Comparison of ENCODE assay signal across 9 cellular contexts in genomic region chr9:114154597-114155102, GRCh38. TPM values are rescaled to one million over a fixed set of nuclear protein-coding genes. Genes with fewer than 3 reads are reported as not detected.
DNase-seq lines count a peak whose midpoint lies in the region; ATAC-seq and TF ChIP-seq lines count a peak whose summit lies in the region.
"Had no signal": no experiment of that assay in that cellular context is flagged by ENCODE, and none has a peak within 500 bp of the region (broad histone marks: within the 10 kb centered on the region; RNA-seq: fewer than 3 reads in every experiment).

No MANE protein-coding gene starts in this region.

- no peak for TF ChIP-seq CTCF in left ventricle myocardium inferior (IDR thresholded peaks at IDR 0.05; ENCODE audit: borderline replicate concordance)
- TF ChIP-seq CTCF in body of pancreas (IDR thresholded peaks at IDR 0.05): no peak
- no peak for TF ChIP-seq CTCF in upper lobe of right lung (IDR thresholded peaks at IDR 0.05)

- H3K27me3 ChIP-seq in left ventricle myocardium inferior (ENCODE audit: low read depth) (peaks cover 26% of the 10 kb centered on the region), body of pancreas (no peaks in the 10 kb centered on the region), mesenchymal stem cell (ENCODE audit: control insufficient read depth in 1 of 2, insufficient read depth in 1 of 2, low read length in 2 of 2) (peaks cover 8 to 32% of the 10 kb centered on the region in 2 experiments), upper lobe of right lung (peaks cover 20% of the 10 kb centered on the region)

- H3K27ac ChIP-seq in left ventricle myocardium inferior (replicated peaks): no peak overlapping the region
- no peak overlapping the region for H3K27ac ChIP-seq in body of pancreas
- H3K27ac ChIP-seq in mesenchymal stem cell (ENCODE audit: low read length, poor library complexity, severe bottlenecking): no peak overlapping the region
- H3K27ac ChIP-seq in upper lobe of right lung: no peak overlapping the region

- no peak overlapping the region for H3K9ac ChIP-seq in mesenchymal stem cell (ENCODE audit: low read length)

- intact Hi-C loops in left ventricle myocardium inferior (cut with micrococcal nuclease) (loop anchor here (10.0 kb wide), 2 partner anchors 70 to 120 kb away; no protein-coding TSS in a partner anchor), Right ventricle myocardium inferior (cut with DNase I) (loop anchor here (1.0 to 2.0 kb wide), 2 partner anchors 46 to 116 kb away; no protein-coding TSS in a partner anchor), body of pancreas (cut with DNase I) (loop anchor here (5.0 kb wide), 2 partner anchors 62 to 133 kb away; no protein-coding TSS in a partner anchor), upper lobe of right lung (cut with DNase I) (loop anchor here (10.0 kb wide), 1 partner anchor 130 kb away; no protein-coding TSS in a partner anchor)

- peaks cover 2% of the 10 kb centered on the region for H3K79me1 ChIP-seq in mesenchymal stem cell (replicated peaks; ENCODE audit: low read length, poor library complexity, severe bottlenecking)

- H2BK12ac ChIP-seq in mesenchymal stem cell (ENCODE audit: low read length in 2 of 2): no peak overlapping the region

- TF ChIP-seq POLR2A in body of pancreas (IDR thresholded peaks at IDR 0.05): no peak

- H3K4me1 ChIP-seq in left ventricle myocardium inferior (peaks cover 47% of the 10 kb centered on the region), body of pancreas (peaks cover 26% of the 10 kb centered on the region), mesenchymal stem cell (ENCODE audit: control insufficient read depth, insufficient read depth, low read depth, low read length) (peaks cover 33% of the 10 kb centered on the region), upper lobe of right lung (peaks cover 13% of the 10 kb centered on the region)

- 2 to 9% methylated on average over 14 to 23 of the region's 23 CpGs for WGBS in body of pancreas, 2 donors
- WGBS in mesenchymal stem cell: 10% methylated on average over 20 of the region's 23 CpGs

- H3K23ac ChIP-seq in mesenchymal stem cell (ENCODE audit: low read length in 2 of 2): no peak overlapping the region

- ATAC-seq in Right ventricle myocardium inferior (no peak), body of pancreas (peak; percentile 3), upper lobe of right lung (no peak), GM19351 (IDR thresholded peaks at IDR 0.05; ENCODE audit: unreplicated experiment) (no peak), GM21390 (IDR thresholded peaks at IDR 0.05; ENCODE audit: unreplicated experiment) (no peak), HG03175 (IDR thresholded peaks at IDR 0.05; ENCODE audit: unreplicated experiment) (no peak)

- no peaks in the 10 kb centered on the region for H3K9me3 ChIP-seq in left ventricle myocardium inferior (replicated peaks)
- no peaks in the 10 kb centered on the region for H3K9me3 ChIP-seq in body of pancreas
- no peaks in the 10 kb centered on the region for H3K9me3 ChIP-seq in mesenchymal stem cell (ENCODE audit: control insufficient read depth, low read length)
- H3K9me3 ChIP-seq in upper lobe of right lung: no peaks in the 10 kb centered on the region

- no peak overlapping the region for H4K91ac ChIP-seq in mesenchymal stem cell (ENCODE audit: low read length)

- no peak overlapping the region for H2AFZ ChIP-seq in mesenchymal stem cell (ENCODE audit: low read depth, low read length)

- H3K4ac ChIP-seq in mesenchymal stem cell (ENCODE audit: low read depth in 1 of 2, low read length in 2 of 2): no peak overlapping the region

- H3K4me3 ChIP-seq in left ventricle myocardium inferior: peak overlapping the region; percentile 80
- H3K4me3 ChIP-seq in body of pancreas: no peak overlapping the region
- peak overlapping the region; percentile 52 to 57 for H3K4me3 ChIP-seq in mesenchymal stem cell (ENCODE audit: insufficient read depth in 1 of 2, low read depth in 1 of 2, low read length in 2 of 2)
- H3K4me3 ChIP-seq in upper lobe of right lung: peak overlapping the region; percentile 60

- no peak overlapping the region for H3K18ac ChIP-seq in mesenchymal stem cell (ENCODE audit: low read depth in 1 of 2, low read length in 2 of 2)

- H2BK5ac ChIP-seq in mesenchymal stem cell (ENCODE audit: low read depth, low read length, poor library complexity, severe bottlenecking): no peak overlapping the region

- H3K14ac ChIP-seq in mesenchymal stem cell (ENCODE audit: low read length in 2 of 2): no peak overlapping the region

- DNase-seq in left ventricle myocardium inferior (no peak), Right ventricle myocardium inferior (ENCODE audit: missing footprints) (no peak), body of pancreas (no peak), mesenchymal stem cell (peak; percentile 41), upper lobe of right lung (no peak)
- DNase-seq: GF-D8 had no signal

- peak overlapping the region; percentile 91 for H3K4me2 ChIP-seq in mesenchymal stem cell (ENCODE audit: low read length, poor library complexity, severe bottlenecking)

- H3K36me3 ChIP-seq in left ventricle myocardium inferior (no peaks in the 10 kb centered on the region), body of pancreas (replicated peaks in 1 of 2; ENCODE audit: insufficient read depth in 1 of 2, low read depth in 2 of 2) (no peaks in the 10 kb centered on the region), mesenchymal stem cell (ENCODE audit: control insufficient read depth in 1 of 2, insufficient read depth in 2 of 2, low read depth in 1 of 2, low read length in 2 of 2) (peaks cover 0 to 5% of the 10 kb centered on the region in 2 experiments), upper lobe of right lung (no peaks in the 10 kb centered on the region)

- H2AK5ac ChIP-seq in mesenchymal stem cell (ENCODE audit: low read length, severe bottlenecking): no peak overlapping the region

- no peak overlapping the region for H2BK15ac ChIP-seq in mesenchymal stem cell (ENCODE audit: low read depth, poor library complexity, severe bottlenecking)

- no peak overlapping the region for H4K8ac ChIP-seq in mesenchymal stem cell (ENCODE audit: low read length)

- no peak overlapping the region for H2BK120ac ChIP-seq in mesenchymal stem cell (ENCODE audit: low read depth, low read length)

RNA-seq across cellular contexts. Expression of gene COL27A1, which starts 0.7 kb away (rescaled TPM):
- 6.4 TPM for total RNA-seq in left ventricle myocardium inferior
- total RNA-seq in Right ventricle myocardium inferior: 9.8 TPM
- total RNA-seq in body of pancreas: 10 to 100 TPM; 24.1 to 58.0 TPM
- polyA plus RNA-seq in mesenchymal stem cell (2013, experiment 1 of 2): 13.9 TPM
- 12.5 TPM for polyA plus RNA-seq in mesenchymal stem cell (2013, experiment 2 of 2)
- 13.7 TPM for total RNA-seq in upper lobe of right lung

RNA-seq across cellular contexts. Expression of gene KIF12, which starts 55.6 kb away (rescaled TPM):
- total RNA-seq in left ventricle myocardium inferior: not detected
- not detected for total RNA-seq in Right ventricle myocardium inferior
- 100 to 1,000 TPM; 135 to 249 TPM for total RNA-seq in body of pancreas
- polyA plus RNA-seq in mesenchymal stem cell (2013, experiment 1 of 2): 0.10 TPM
- polyA plus RNA-seq in mesenchymal stem cell (2013, experiment 2 of 2): not detected
- 6.2 TPM for total RNA-seq in upper lobe of right lung

Comparison
In these comparisons a context has a peak if more than half of its experiments do, and no peak if none do; other contexts are left out.
1. H3K4me3 ChIP-seq: peak in left ventricle myocardium inferior (single experiment), mesenchymal stem cell (2 of 2) and upper lobe of right lung (single experiment); none in body of pancreas (0 of 2).
2. RNA of gene KIF12, which starts 55.6 kb away (total RNA-seq): 135 to 249 TPM in body of pancreas; 6.2 TPM in upper lobe of right lung (single experiment), not detected in left ventricle myocardium inferior (single experiment) and not detected in Right ventricle myocardium inferior (single experiment); every median in the first group is over 10 times any median in the second.